Comparison of ENCODE assay signal across 28 cellular contexts in genomic region chr17:67730706-67731105, GRCh38. TPM values are rescaled to one million over a fixed set of nuclear protein-coding genes. Genes with fewer than 3 reads are reported as not detected.
DNase-seq lines count a peak whose midpoint lies in the region; FAIRE-seq and TF ChIP-seq lines count a peak whose summit lies in the region.
"Had no signal": no experiment of that assay in that cellular context is flagged by ENCODE, and none has a peak within 500 bp of the region (broad histone marks: within the 10 kb centered on the region; RNA-seq: fewer than 3 reads in every experiment).

No MANE protein-coding gene starts in this region.

- intact Hi-C loops in activated naive CD4-positive, alpha-beta T cell treated with anti-CD3 and anti-CD28 coated beads for 36 hours (cut with micrococcal nuclease), result no loop called here
- intact Hi-C loops in colonic mucosa (cut with DNase I), result no loop called here

- H3K9ac ChIP-seq in astrocyte (ENCODE audit: low read length), result no peak overlapping the region
- no peak overlapping the region for H3K9ac ChIP-seq in colonic mucosa (ENCODE audit: low read depth in 2 of 2, low read length in 2 of 2)
- H3K9ac ChIP-seq: BLaER1 had no signal

- no peak overlapping the region for H3K4me2 ChIP-seq in astrocyte (ENCODE audit: low read length)
- H3K4me2 ChIP-seq: BLaER1 had no signal

- H3K4me3 ChIP-seq in astrocyte (ENCODE audit: insufficient read depth, low read depth, low read length) (no peak overlapping the region), colonic mucosa (no peak overlapping the region)
- H3K4me3 ChIP-seq: BLaER1, GM12878 had no signal

- H3K36me3 Mint-ChIP-seq in activated naive CD4-positive, alpha-beta T cell treated with anti-CD3 and anti-CD28 coated beads for 36 hours (ENCODE audit: low read depth), result peaks cover 53% of the 10 kb centered on the region
- peaks cover 27% of the 10 kb centered on the region for H3K36me3 Mint-ChIP-seq in astrocyte (ENCODE audit: low read depth, unreplicated experiment)

- peaks cover 58% of the 10 kb centered on the region for H3K36me3 ChIP-seq in astrocyte (ENCODE audit: insufficient read depth, low read length)
- H3K36me3 ChIP-seq in colonic mucosa, result peaks cover 12% of the 10 kb centered on the region

- H3K9me3 ChIP-seq in astrocyte (ENCODE audit: insufficient read depth, low read depth, low read length), result no peaks in the 10 kb centered on the region
- no peaks in the 10 kb centered on the region for H3K9me3 ChIP-seq in colonic mucosa
- H3K9me3 ChIP-seq: BE2C had no signal

- TF ChIP-seq CTCF in astrocyte (IDR thresholded peaks at IDR 0.05; ENCODE audit: insufficient read depth, low read depth, low read length) (no peak), colonic mucosa (IDR thresholded peaks at IDR 0.05) (no peak)

- H3K4me1 Mint-ChIP-seq in activated naive CD4-positive, alpha-beta T cell treated with anti-CD3 and anti-CD28 coated beads for 36 hours (ENCODE audit: low read depth), result peaks cover 28% of the 10 kb centered on the region
- no peaks in the 10 kb centered on the region for H3K4me1 Mint-ChIP-seq in astrocyte (ENCODE audit: low read depth, unreplicated experiment)
- H3K4me1 Mint-ChIP-seq: CD14-positive monocyte had no signal

- H3K4me1 ChIP-seq in astrocyte (ENCODE audit: insufficient read depth, low read length), result no peaks in the 10 kb centered on the region
- H3K4me1 ChIP-seq in colonic mucosa, result no peaks in the 10 kb centered on the region
- H3K4me1 ChIP-seq: BE2C, BLaER1 had no signal

- H3K27ac ChIP-seq in astrocyte (ENCODE audit: low read depth, low read length), result no peak overlapping the region
- no peak overlapping the region for H3K27ac ChIP-seq in colonic mucosa
- H3K27ac ChIP-seq: BLaER1 had no signal

- H3K9me3 Mint-ChIP-seq in activated naive CD4-positive, alpha-beta T cell treated with anti-CD3 and anti-CD28 coated beads for 36 hours, result no peaks in the 10 kb centered on the region
- no peaks in the 10 kb centered on the region for H3K9me3 Mint-ChIP-seq in astrocyte (ENCODE audit: unreplicated experiment)
- H3K9me3 Mint-ChIP-seq: CD4-positive, CD25-positive, alpha-beta regulatory T cell; CD8-positive, alpha-beta memory T cell had no signal

- no peak overlapping the region for H2AFZ ChIP-seq in astrocyte (ENCODE audit: low read depth, low read length)

- no peak overlapping the region for H3K4me3 Mint-ChIP-seq in activated naive CD4-positive, alpha-beta T cell treated with anti-CD3 and anti-CD28 coated beads for 36 hours
- no peak overlapping the region for H3K4me3 Mint-ChIP-seq in astrocyte (ENCODE audit: unreplicated experiment)
- H3K4me3 Mint-ChIP-seq: CD14-positive monocyte; CD4-positive, alpha-beta memory T cell; CD4-positive, CD25-positive, alpha-beta regulatory T cell; CD8-positive, alpha-beta memory T cell had no signal

- peaks cover 18% of the 10 kb centered on the region for H4K20me1 ChIP-seq in astrocyte (ENCODE audit: insufficient read depth, low read length)

- peak overlapping the region; percentile 21 for H3K27ac Mint-ChIP-seq in activated naive CD4-positive, alpha-beta T cell treated with anti-CD3 and anti-CD28 coated beads for 36 hours
- H3K27ac Mint-ChIP-seq in astrocyte (ENCODE audit: unreplicated experiment), result no peak overlapping the region

- no peak for DNase-seq in activated naive CD4-positive, alpha-beta T cell treated with anti-CD3 and anti-CD28 coated beads for 36 hours
- no peak for DNase-seq in activated naive CD4-positive, alpha-beta T cell (lab: John Stamatoyannopoulos, UW)
- no peak for DNase-seq in astrocyte (ENCODE audit: low read depth)
- peak; percentile 1 for DNase-seq in myocyte (ENCODE audit: low read depth)
- no peak for DNase-seq in glomerular visceral epithelial cell (ENCODE audit: extremely low spot score)
- DNase-seq in NCI-H524 treated with DMSO at 0.1 percent for 48 hours (lab: John Stamatoyannopoulos, UW), result no peak
- no peak for DNase-seq in colonic mucosa
- DNase-seq: 8988T; ACHN; BE2C; C1 segment of cervical spinal cord; CD4-positive, alpha-beta memory T cell; CD4-positive, CD25-positive, alpha-beta regulatory T cell; CD8-positive, alpha-beta memory T cell; COR-L47; DMS 273 treated with DMSO at 0.1 percent for 48 hours; DMS153; DMS53; DMS79; DND-41; EL; GDM1 had no signal

- H3K79me2 ChIP-seq in astrocyte (ENCODE audit: insufficient read depth, low read length), result peaks cover 48% of the 10 kb centered on the region

- CTCF ChIA-PET in activated naive CD4-positive, alpha-beta T cell treated with anti-CD3 and anti-CD28 coated beads for 36 hours (lab: Charles Lee), result no interaction called here

- peak; percentile 9 for FAIRE-seq in astrocyte (lab: Jason Lieb, UNC)
- FAIRE-seq: A204.1, GM12878, GM12892, GM18507 had no signal

- no peaks in the 10 kb centered on the region for H3K27me3 ChIP-seq in astrocyte (ENCODE audit: insufficient read depth, low read length)
- H3K27me3 ChIP-seq in colonic mucosa, result no peaks in the 10 kb centered on the region
- H3K27me3 ChIP-seq: BE2C, BLaER1 had no signal

- H3K27me3 Mint-ChIP-seq in activated naive CD4-positive, alpha-beta T cell treated with anti-CD3 and anti-CD28 coated beads for 36 hours (ENCODE audit: low read depth), result no peaks in the 10 kb centered on the region
- H3K27me3 Mint-ChIP-seq in astrocyte (ENCODE audit: low read depth, unreplicated experiment), result no peaks in the 10 kb centered on the region
- H3K27me3 Mint-ChIP-seq: CD4-positive, alpha-beta memory T cell; CD4-positive, CD25-positive, alpha-beta regulatory T cell; CD8-positive, alpha-beta memory T cell had no signal

RNA-seq across cellular contexts. Expression of gene NOL11, which starts 13.0 kb away (rescaled TPM):
- total RNA-seq in activated naive CD4-positive, alpha-beta T cell treated with anti-CD3 and anti-CD28 coated beads for 36 hours, result 10 to 100 TPM; 49.7 to 54.1 TPM
- total RNA-seq in astrocyte (25.6 and 30.3 TPM in 2 replicates), myocyte (51.8 and 54.4 TPM in 2 replicates), colonic mucosa (10 to 100 TPM; 27.8 to 43.3 TPM)
- 16.4 TPM for polyA plus RNA-seq in myocyte (2012)
